Comparison of ENCODE assay signal across 19 cellular contexts in the genomic region with DNA sequence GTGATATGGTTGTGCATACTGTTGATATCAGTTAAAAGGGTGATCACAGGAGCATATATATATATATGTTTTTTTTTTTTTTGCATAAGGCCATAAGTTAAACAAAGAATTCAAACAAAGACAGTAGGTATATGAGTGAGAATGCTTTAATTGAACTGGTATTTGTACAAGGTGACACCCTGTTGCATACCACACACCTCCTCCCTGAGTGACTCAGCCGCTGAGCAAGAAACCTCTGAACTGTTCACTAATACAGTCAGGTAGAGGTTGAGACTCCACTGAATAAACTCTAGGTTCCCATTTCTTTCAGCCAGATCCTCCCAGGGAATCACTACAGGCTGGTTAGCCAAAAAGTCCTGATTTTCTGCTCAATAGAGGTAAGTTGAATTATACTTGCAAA. TPM values are rescaled to one million over a fixed set of nuclear protein-coding genes. Genes with fewer than 3 reads are reported as not detected.
DNase-seq lines count a peak whose midpoint lies in the region; ATAC-seq and TF ChIP-seq lines count a peak whose summit lies in the region.
"Had no signal": no experiment of that assay in that cellular context is flagged by ENCODE, and none has a peak within 500 bp of the region (broad histone marks: within the 10 kb centered on the region; RNA-seq: fewer than 3 reads in every experiment).

A gene with protein sequence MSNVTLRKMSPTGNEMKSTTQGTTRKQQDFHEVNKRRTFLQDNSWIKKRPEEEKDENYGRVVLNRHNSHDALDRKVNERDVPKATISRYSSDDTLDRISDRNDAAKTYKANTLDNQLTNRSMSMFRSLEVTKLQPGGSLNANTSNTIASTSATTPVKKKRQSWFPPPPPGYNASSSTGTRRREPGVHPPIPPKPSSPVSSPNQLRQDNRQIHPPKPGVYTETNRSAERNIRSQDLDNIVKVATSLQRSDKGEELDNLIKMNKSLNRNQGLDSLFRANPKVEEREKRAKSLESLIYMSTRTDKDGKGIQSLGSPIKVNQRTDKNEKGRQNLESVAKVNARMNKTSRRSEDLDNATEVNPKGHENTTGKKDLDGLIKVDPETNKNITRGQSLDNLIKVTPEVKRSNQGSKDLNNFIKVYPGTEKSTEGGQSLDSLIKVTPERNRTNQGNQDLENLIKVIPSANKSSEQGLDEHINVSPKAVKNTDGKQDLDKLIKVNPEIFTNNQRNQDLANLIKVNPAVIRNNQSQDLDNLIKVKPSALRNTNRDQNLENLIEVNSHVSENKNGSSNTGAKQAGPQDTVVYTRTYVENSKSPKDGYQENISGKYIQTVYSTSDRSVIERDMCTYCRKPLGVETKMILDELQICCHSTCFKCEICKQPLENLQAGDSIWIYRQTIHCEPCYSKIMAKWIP (plus strand): TSS at position 259 of the 400 bp plus-strand sequence. CDS start 20,170 bp downstream, outside the sequence.

- DNase-seq in Calu3 = peak; percentile 21
- DNase-seq in NCI-H69 (lab: John Stamatoyannopoulos, UW) = peak; percentile 20
- DNase-seq in esophagus squamous epithelium (lab: John Stamatoyannopoulos, UW) = no peak
- no peak for DNase-seq in right cardiac atrium
- DNase-seq in NCI-H1417 treated with DMSO at 0.1 percent for 48 hours (lab: John Stamatoyannopoulos, UW) = no peak
- no peak for DNase-seq in activated naive CD4-positive, alpha-beta T cell treated with anti-CD3 and anti-CD28 coated beads, Interleukin-2, amount 10 ng/mL, durations not matched to agents 7 days and 5 days
- DNase-seq in effector CD4-positive, alpha-beta T cell = no peak
- DNase-seq: activated CD4-positive, alpha-beta T cell treated with anti-CD3 and anti-CD28 coated beads, Interleukin-2, amount 50 U/mL, for 1 hour; GM23248; left ventricle myocardium inferior; natural killer cell; NCI-H1694; NCI-H524; OCI-M1 had no signal

- H3K4me3 Mint-ChIP-seq in Calu3 (ENCODE audit: low read depth, unreplicated experiment) (peak within 1 kb of the TSS; percentile 60), nephron (no peak within 1 kb of the TSS)
- H3K4me3 Mint-ChIP-seq in activated naive CD4-positive, alpha-beta T cell treated with anti-CD3 and anti-CD28 coated beads, Interleukin-2, amount 10 ng/mL, durations not matched to agents 7 days and 5 days = no peak within 1 kb of the TSS
- H3K4me3 Mint-ChIP-seq: natural killer cell had no signal

- H3K4me1 ChIP-seq in esophagus squamous epithelium (peaks cover 0 to 43% (median 0%) of the 10 kb centered on the region in 3 donors), right cardiac atrium (ENCODE audit: control insufficient read depth, insufficient read depth, low read length) (no peaks in the 10 kb centered on the region)
- H3K4me1 ChIP-seq: left ventricle myocardium inferior had no signal

- no TSS peak for BruUV-seq in Calu3 (replicated peaks; lab: Mats Ljungman, UMichigan)

- TF ChIP-seq POLR2A in esophagus squamous epithelium (IDR thresholded peaks at IDR 0.05) = peak in 2 of 4 donors; percentile 40

- H3K36me3 Mint-ChIP-seq in Calu3 (ENCODE audit: insufficient read depth, unreplicated experiment) (peaks cover 3% of the 10 kb centered on the region), nephron (ENCODE audit: low read depth) (no peaks in the 10 kb centered on the region)
- no peaks in the 10 kb centered on the region for H3K36me3 Mint-ChIP-seq in activated naive CD4-positive, alpha-beta T cell treated with anti-CD3 and anti-CD28 coated beads, Interleukin-2, amount 10 ng/mL, durations not matched to agents 7 days and 5 days
- H3K36me3 Mint-ChIP-seq: natural killer cell had no signal

- H3K4me3 ChIP-seq in esophagus squamous epithelium = peak within 1 kb of the TSS; percentile 31 to 49 (median 39)
- H3K4me3 ChIP-seq in right cardiac atrium (ENCODE audit: low read length) = no peak within 1 kb of the TSS
- H3K4me3 ChIP-seq: cardiac muscle cell, GM23248, left ventricle myocardium inferior had no signal

- no peak for ATAC-seq in right cardiac atrium
- ATAC-seq: natural killer cell, SK-N-SH treated with all-trans-retinoic acid at 6 μM for 48 hours had no signal

- H3K27me3 ChIP-seq in esophagus squamous epithelium = peaks cover 0 to 7% (median 0%) of the 10 kb centered on the region in 4 donors
- no peaks in the 10 kb centered on the region for H3K27me3 ChIP-seq in right cardiac atrium (ENCODE audit: control insufficient read depth, insufficient read depth)

- TF ChIP-seq CTCF in Calu3 (IDR thresholded peaks at IDR 0.05; ENCODE audit: unreplicated experiment) (no peak), esophagus squamous epithelium (IDR thresholded peaks at IDR 0.05) (no peak), nephron (IDR thresholded peaks at IDR 0.05; ENCODE audit: unreplicated experiment in 3 of 3) (no peak)

- WGBS in esophagus squamous epithelium, 2 donors = 37 to 46% methylated on average over 1 of the region's 1 CpG
- 72% methylated on average over 1 of the region's 1 CpG for WGBS in right cardiac atrium

- H3K27ac Mint-ChIP-seq in Calu3 (ENCODE audit: unreplicated experiment) = peak within 1 kb of the TSS; percentile 63
- H3K27ac Mint-ChIP-seq in nephron = peak within 1 kb of the TSS in 2 of 3 experiments; percentile 4 to 57
- H3K27ac Mint-ChIP-seq in activated naive CD4-positive, alpha-beta T cell treated with anti-CD3 and anti-CD28 coated beads, Interleukin-2, amount 10 ng/mL, durations not matched to agents 7 days and 5 days = no peak within 1 kb of the TSS
- H3K27ac Mint-ChIP-seq: natural killer cell had no signal

- H3K27ac ChIP-seq in esophagus squamous epithelium = peak within 1 kb of the TSS; percentile 61 to 87 (median 78)
- H3K27ac ChIP-seq in right cardiac atrium (ENCODE audit: low read length) = no peak within 1 kb of the TSS
- H3K27ac ChIP-seq: cardiac muscle cell, GM23248, left ventricle myocardium inferior had no signal

- H3K27me3 Mint-ChIP-seq in Calu3 (ENCODE audit: unreplicated experiment) = no peaks in the 10 kb centered on the region
- H3K27me3 Mint-ChIP-seq in nephron (ENCODE audit: low read depth) = peaks cover 3% of the 10 kb centered on the region
- H3K27me3 Mint-ChIP-seq in activated naive CD4-positive, alpha-beta T cell treated with anti-CD3 and anti-CD28 coated beads, Interleukin-2, amount 10 ng/mL, durations not matched to agents 7 days and 5 days = peaks cover 10% of the 10 kb centered on the region

- CTCF ChIA-PET in Calu3 (lab: Charles Lee) = no interaction called here
- CTCF ChIA-PET in activated naive CD4-positive, alpha-beta T cell treated with anti-CD3 and anti-CD28 coated beads, Interleukin-2, amount 10 ng/mL, durations not matched to agents 7 days and 5 days (lab: Charles Lee) = no interaction called here

- peaks cover 5% of the 10 kb centered on the region for H3K4me1 Mint-ChIP-seq in Calu3 (ENCODE audit: low read depth, unreplicated experiment)
- peaks cover 19% of the 10 kb centered on the region for H3K4me1 Mint-ChIP-seq in nephron
- H3K4me1 Mint-ChIP-seq in activated naive CD4-positive, alpha-beta T cell treated with anti-CD3 and anti-CD28 coated beads, Interleukin-2, amount 10 ng/mL, durations not matched to agents 7 days and 5 days = no peaks in the 10 kb centered on the region
- H3K4me1 Mint-ChIP-seq: natural killer cell had no signal

- no peaks in the 10 kb centered on the region for H3K9me3 ChIP-seq in esophagus squamous epithelium
- H3K9me3 ChIP-seq in right cardiac atrium (ENCODE audit: control insufficient read depth, low read length) = no peaks in the 10 kb centered on the region
- H3K9me3 ChIP-seq: left ventricle myocardium inferior had no signal

- H3K9me3 Mint-ChIP-seq in Calu3 (ENCODE audit: low read depth, unreplicated experiment) (no peaks in the 10 kb centered on the region), nephron (no peaks in the 10 kb centered on the region)
- H3K9me3 Mint-ChIP-seq in activated naive CD4-positive, alpha-beta T cell treated with anti-CD3 and anti-CD28 coated beads, Interleukin-2, amount 10 ng/mL, durations not matched to agents 7 days and 5 days = no peaks in the 10 kb centered on the region
- H3K9me3 Mint-ChIP-seq: natural killer cell had no signal

- intact Hi-C loops in Calu3 (cut with micrococcal nuclease; ENCODE audit: unreplicated experiment) = no loop called here
- intact Hi-C loops in esophagus squamous epithelium (cut with DNase I) = no loop called here
- intact Hi-C loops in right cardiac atrium (cut with DNase I) = no loop called here

- no peaks in the 10 kb centered on the region for H3K36me3 ChIP-seq in esophagus squamous epithelium
- H3K36me3 ChIP-seq: cardiac muscle cell, left ventricle myocardium inferior had no signal

RNA-seq across cellular contexts. Expression of the gene that starts here (rescaled TPM):
- total RNA-seq in Calu3 (2022) = 5.2 and 8.0 TPM in 2 replicates
- 100 to 1,000 TPM; 255 to 453 (median 376) TPM for total RNA-seq in esophagus squamous epithelium
- not detected for total RNA-seq in right cardiac atrium
- polyA plus RNA-seq in right cardiac atrium = 0.05 TPM
- total RNA-seq: cardiac muscle cell, G401, GM23248, left ventricle myocardium inferior, LHCN-M2, natural killer cell had no signal
- polyA plus RNA-seq: cardiac muscle cell, GM23248 had no signal

Comparison
In these comparisons a context has a peak if more than half of its experiments do, and no peak if none do; other contexts are left out.
1. RNA of the gene that starts here (total RNA-seq): 255 to 453 TPM in esophagus squamous epithelium; 5.2 to 8.0 TPM in Calu3 and not detected in right cardiac atrium; every median in the first group is over 10 times any median in the second.
2. DNase-seq: peak in Calu3 (single experiment) and NCI-H69 (single experiment); none in esophagus squamous epithelium (single experiment), right cardiac atrium (0 of 3), NCI-H1417 treated with DMSO at 0.1 percent for 48 hours (single experiment), activated naive CD4-positive, alpha-beta T cell treated with anti-CD3 and anti-CD28 coated beads, Interleukin-2, amount 10 ng/mL, durations not matched to agents 7 days and 5 days (single experiment) and effector CD4-positive, alpha-beta T cell (single experiment).